Comparison of ENCODE assay signal across 8 cellular contexts in the genomic region with DNA sequence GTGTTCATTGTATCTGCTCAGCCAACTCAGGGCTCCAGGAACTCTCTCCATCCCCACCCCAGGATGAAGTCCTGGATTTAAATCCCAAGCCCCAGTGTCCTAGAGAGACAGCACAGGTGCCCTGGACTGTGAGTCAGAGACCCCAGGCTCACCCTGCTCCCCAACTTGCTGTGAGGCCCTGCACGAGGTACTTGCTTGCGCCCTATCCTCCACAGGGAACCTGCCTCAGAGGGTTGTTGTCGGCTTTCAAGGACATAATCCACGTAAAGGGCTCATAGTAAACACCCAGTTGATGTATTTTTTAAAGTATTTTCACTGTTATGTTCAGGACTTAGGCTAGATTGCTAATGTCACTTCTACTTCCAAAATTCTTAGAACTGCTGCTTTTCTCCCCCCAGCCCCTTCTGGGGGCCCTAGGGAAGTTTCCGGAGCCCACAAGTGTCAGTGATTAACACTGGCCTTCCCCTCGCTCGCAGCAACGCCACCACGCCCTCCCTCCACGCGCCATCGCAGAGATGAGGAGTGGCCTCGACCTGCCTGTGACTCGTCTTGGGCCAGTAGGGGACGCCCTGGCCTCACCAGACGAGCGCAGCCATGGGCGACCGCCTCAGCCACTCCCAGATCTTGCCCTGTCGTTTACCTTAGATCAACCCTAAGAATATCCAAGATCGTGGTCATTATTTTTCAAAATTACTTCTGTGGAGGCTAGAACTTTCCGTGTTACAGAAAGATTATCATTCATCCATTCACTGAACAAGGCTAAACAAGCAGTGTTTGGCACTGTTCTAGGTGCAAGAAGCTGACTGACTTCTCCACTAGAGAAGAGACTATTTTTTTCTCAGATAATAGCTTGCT. TPM values are rescaled to one million over a fixed set of nuclear protein-coding genes. Genes with fewer than 3 reads are reported as not detected.
DNase-seq lines count a peak whose midpoint lies in the region; ATAC-seq, FAIRE-seq and TF ChIP-seq lines count a peak whose summit lies in the region.

No MANE protein-coding gene starts in this region.

- H4K8ac ChIP-seq in H1 (ENCODE audit: extremely low read depth, insufficient read depth, low read length) = peak overlapping the region; percentile 53; the same call in 1 of the 2 replicates

- peak overlapping the region; percentile 56 for H3K27ac ChIP-seq in CD4-positive, CD25-positive, alpha-beta regulatory T cell (ENCODE audit: insufficient read depth, low read length, poor library complexity, severe bottlenecking)
- no peak overlapping the region for H3K27ac ChIP-seq in H1 (ENCODE audit: low read depth, low read length)

- intact Hi-C loops in activated CD8-positive, alpha-beta T cell treated with anti-CD3 and anti-CD28 coated beads for 36 hours (cut with micrococcal nuclease) = loop anchor here (1.0 to 5.0 kb wide), 3 partner anchors 62 to 229 kb away; partner anchors contain the start of gene BUB1B

- no peak overlapping the region for H2AK5ac ChIP-seq in H1 (ENCODE audit: low read depth, low read length)

- ATAC-seq in CD4-positive, CD25-positive, alpha-beta regulatory T cell (ENCODE audit: low read depth in 2 of 2) = peak; percentile 82 to 88
- ATAC-seq in GM19395 (IDR thresholded peaks at IDR 0.05; ENCODE audit: unreplicated experiment) = peak; percentile 72
- peak; percentile 74 for ATAC-seq in HG03520 (IDR thresholded peaks at IDR 0.05; ENCODE audit: unreplicated experiment)
- peak; percentile 85 for ATAC-seq in activated CD8-positive, alpha-beta T cell treated with anti-CD3 and anti-CD28 coated beads for 36 hours

- peak; percentile 70 to 87 (median 78) for DNase-seq in CD4-positive, CD25-positive, alpha-beta regulatory T cell
- DNase-seq in NCI-H748 (lab: John Stamatoyannopoulos, UW; ENCODE audit: unreplicated experiment) (peak; percentile 81), H1 (ENCODE audit: low read depth in 1 of 2, low spot score in 2 of 2) (peak in 1 of 2 experiments; percentile 86), midbrain (lab: John Stamatoyannopoulos, UW) (peak; percentile 79)
- peak; percentile 95 for DNase-seq in activated CD8-positive, alpha-beta T cell treated with anti-CD3 and anti-CD28 coated beads for 36 hours
- peak; percentile 86 for DNase-seq in stimulated activated CD8-positive, alpha-beta memory T cell treated with anti-CD3 and anti-CD28 coated beads, Interleukin-15, amount 100 ng/mL, for 48 hours (ENCODE audit: low read depth in 2 of 2)

- no peak for TF ChIP-seq POLR2A in H1 (IDR thresholded peaks at IDR 0.05; ENCODE audit: control extremely low read depth in 1 of 2, low read depth in 2 of 2, low read length in 2 of 2)

- H3K27me3 Mint-ChIP-seq in CD4-positive, CD25-positive, alpha-beta regulatory T cell = no peaks in the 10 kb centered on the region
- H3K27me3 Mint-ChIP-seq in activated CD8-positive, alpha-beta T cell treated with anti-CD3 and anti-CD28 coated beads for 36 hours = no peaks in the 10 kb centered on the region

- no peak overlapping the region for H3K18ac ChIP-seq in H1 (ENCODE audit: extremely low read depth, low read length)

- H3K27me3 ChIP-seq in CD4-positive, CD25-positive, alpha-beta regulatory T cell (ENCODE audit: control insufficient read depth, insufficient read depth, low read length) = no peaks in the 10 kb centered on the region
- no peaks in the 10 kb centered on the region for H3K27me3 ChIP-seq in H1 (replicated peaks in 1 of 4; ENCODE audit: control insufficient read depth in 3 of 4, extremely low read depth in 1 of 4, insufficient read depth in 3 of 4, low read length in 3 of 4)

- no peak overlapping the region for H2BK20ac ChIP-seq in H1 (ENCODE audit: low read length)

- H3K79me1 ChIP-seq in H1 (ENCODE audit: low read depth, low read length) = no peaks in the 10 kb centered on the region

- H3K9me3 Mint-ChIP-seq in CD4-positive, CD25-positive, alpha-beta regulatory T cell = no peaks in the 10 kb centered on the region
- no peaks in the 10 kb centered on the region for H3K9me3 Mint-ChIP-seq in activated CD8-positive, alpha-beta T cell treated with anti-CD3 and anti-CD28 coated beads for 36 hours

- WGBS in H1 (ENCODE audit: extremely low coverage in 1 of 2, insufficient coverage in 1 of 2, insufficient read length in 1 of 2, insufficient replicate concordance in 2 of 2, low coverage in 1 of 2, low lambda C conversion rate in 2 of 2, missing lambda C conversion rate in 1 of 2), 2 experiments = 12% methylated on average over 22 of the region's 22 CpGs; no CpG with 5 or more reads in 1 of the 2 experiments

- peaks cover 0 to 2% of the 10 kb centered on the region in 2 experiments for H4K20me1 ChIP-seq in H1 (replicated peaks in 1 of 2; ENCODE audit: control insufficient read depth in 1 of 2, insufficient read depth in 2 of 2, low read length in 2 of 2)

- no peaks in the 10 kb centered on the region for H3K36me3 ChIP-seq in CD4-positive, CD25-positive, alpha-beta regulatory T cell (ENCODE audit: control insufficient read depth, insufficient read depth, low read length)
- H3K36me3 ChIP-seq in H1 (ENCODE audit: control insufficient read depth in 2 of 4, insufficient read depth in 4 of 4, low read length in 3 of 4) = no peaks in the 10 kb centered on the region

- H2BK5ac ChIP-seq in H1 (ENCODE audit: low read depth, low read length) = no peak overlapping the region

- CTCF ChIA-PET in activated CD8-positive, alpha-beta T cell treated with anti-CD3 and anti-CD28 coated beads for 36 hours (lab: Charles Lee) = interaction anchor here (0.7 to 8.1 kb wide), 46 partner anchors 8 to 327 kb away, joined by 3 to 198 read pairs (median 4); partner anchors contain the start of genes BMF and BUB1B
- CTCF ChIA-PET in H1 (lab: Charles Lee; ENCODE audit: partially characterized antibody) = interaction anchor here (0.6 to 21.9 kb wide), 48 partner anchors 8 to 310 kb away, joined by 3 to 406 read pairs (median 6); partner anchors contain the start of genes BMF, BUB1B and GPR176

- no peak overlapping the region for H2BK12ac ChIP-seq in H1 (ENCODE audit: low read depth, low read length)

- no peak overlapping the region for H3K56ac ChIP-seq in H1 (replicated peaks; ENCODE audit: insufficient read length, low read depth, low read length)

- TF ChIP-seq EP300 in H1 (IDR thresholded peaks at IDR 0.05; ENCODE audit: borderline replicate concordance in 1 of 2, low read depth in 2 of 2, low read length in 2 of 2) = no peak

- no peak overlapping the region for H2BK120ac ChIP-seq in H1 (replicated peaks; ENCODE audit: low read depth, low read length)

- peak overlapping the region; percentile 42 for H3K4me3 ChIP-seq in CD4-positive, CD25-positive, alpha-beta regulatory T cell (ENCODE audit: low read depth, low read length)
- H3K4me3 ChIP-seq in H1 (ENCODE audit: extremely low read depth in 1 of 4, insufficient read depth in 2 of 4, low read depth in 3 of 4, low read length in 4 of 4) = peak overlapping the region in 1 of 4 experiments; percentile 46; a peak in 2 of 8 replicates

- no peaks in the 10 kb centered on the region for H3K36me3 Mint-ChIP-seq in CD4-positive, CD25-positive, alpha-beta regulatory T cell
- H3K36me3 Mint-ChIP-seq in activated CD8-positive, alpha-beta T cell treated with anti-CD3 and anti-CD28 coated beads for 36 hours (ENCODE audit: low read depth) = peaks cover 16% of the 10 kb centered on the region

- H3K4me1 ChIP-seq in CD4-positive, CD25-positive, alpha-beta regulatory T cell (ENCODE audit: control insufficient read depth, insufficient read depth, low read length, poor library complexity, severe bottlenecking) = peaks cover 53% of the 10 kb centered on the region
- peaks cover 0 to 11% (median 6%) of the 10 kb centered on the region in 4 experiments; a peak in 6 of 7 replicates for H3K4me1 ChIP-seq in H1 (replicated peaks in 1 of 4; ENCODE audit: control insufficient read depth in 3 of 4, insufficient read depth in 4 of 4, low read length in 3 of 4)

- peaks cover 13 to 69% (median 42%) of the 10 kb centered on the region in 4 donors for H3K4me1 Mint-ChIP-seq in CD4-positive, CD25-positive, alpha-beta regulatory T cell
- H3K4me1 Mint-ChIP-seq in activated CD8-positive, alpha-beta T cell treated with anti-CD3 and anti-CD28 coated beads for 36 hours (ENCODE audit: low read depth) = peaks cover 85% of the 10 kb centered on the region

- no peak overlapping the region for H3K14ac ChIP-seq in H1 (ENCODE audit: insufficient read length)

- peak; percentile 96 for TF ChIP-seq CTCF in activated CD8-positive, alpha-beta T cell treated with anti-CD3 and anti-CD28 coated beads for 36 hours (IDR thresholded peaks at IDR 0.05)
- peak; percentile 92 to 97 (median 97) for TF ChIP-seq CTCF in H1 (IDR thresholded peaks at IDR 0.05; ENCODE audit: control extremely low read depth in 1 of 3, insufficient read depth in 1 of 3, low read depth in 1 of 3, low read length in 3 of 3)

- peak overlapping the region; percentile 39 to 75 (median 68) for H3K4me3 Mint-ChIP-seq in CD4-positive, CD25-positive, alpha-beta regulatory T cell
- peak overlapping the region; percentile 9 for H3K4me3 Mint-ChIP-seq in activated CD8-positive, alpha-beta T cell treated with anti-CD3 and anti-CD28 coated beads for 36 hours

- no peaks in the 10 kb centered on the region for H3K23me2 ChIP-seq in H1 (ENCODE audit: low read depth, low read length)

- H3K23ac ChIP-seq in H1 (ENCODE audit: insufficient read length) = no peak overlapping the region

- H3K4me2 ChIP-seq in H1 (ENCODE audit: insufficient read depth in 1 of 2, low read depth in 2 of 2, low read length in 2 of 2) = peak overlapping the region in 1 of 2 experiments; percentile 62; a peak in 3 of 4 replicates

- H3K27ac Mint-ChIP-seq in CD4-positive, CD25-positive, alpha-beta regulatory T cell = peak overlapping the region; percentile 70 to 92 (median 87)
- peak overlapping the region; percentile 85 for H3K27ac Mint-ChIP-seq in activated CD8-positive, alpha-beta T cell treated with anti-CD3 and anti-CD28 coated beads for 36 hours

- H3K9ac ChIP-seq in H1 (replicated peaks in 1 of 4; ENCODE audit: extremely low read depth in 1 of 4, low read depth in 3 of 4, low read length in 3 of 4) = no peak overlapping the region; a peak in 1 of 7 replicates

- H4K5ac ChIP-seq in H1 (ENCODE audit: insufficient read length, low read depth, low read length) = no peak overlapping the region

- H4K91ac ChIP-seq in H1 (replicated peaks; ENCODE audit: insufficient read length, low read length) = no peak overlapping the region

- H3K9me3 ChIP-seq in CD4-positive, CD25-positive, alpha-beta regulatory T cell (ENCODE audit: control insufficient read depth in 2 of 2, low read length in 2 of 2) = no peaks in the 10 kb centered on the region
- no peaks in the 10 kb centered on the region for H3K9me3 ChIP-seq in H1 (ENCODE audit: insufficient read depth in 2 of 2, low read depth in 1 of 2, low read length in 1 of 2)

- H3K4ac ChIP-seq in H1 (replicated peaks; ENCODE audit: insufficient read length, low read depth, low read length) = no peak overlapping the region

- no peaks in the 10 kb centered on the region for H3K79me2 ChIP-seq in H1 (ENCODE audit: control insufficient read depth in 1 of 2, insufficient read depth in 2 of 2, low read length in 2 of 2)

- peak; percentile 98 to 99 for TF ChIP-seq RAD21 in H1 (IDR thresholded peaks at IDR 0.05 in 1 of 2, conservative IDR thresholded peaks at IDR 0.05 in 1 of 2; ENCODE audit: low read depth in 2 of 2, low read length in 2 of 2)

- FAIRE-seq in H1 (lab: Jason Lieb, UNC) = no peak

- H2BK15ac ChIP-seq in H1 (ENCODE audit: low read length) = no peak overlapping the region

- no peak overlapping the region for H2AFZ ChIP-seq in H1 (ENCODE audit: low read length)

- POLR2A ChIA-PET in activated CD8-positive, alpha-beta T cell treated with anti-CD3 and anti-CD28 coated beads for 36 hours (lab: Charles Lee) = interaction anchor here (1.1 to 1.4 kb wide), 5 partner anchors 10 to 71 kb away, joined by 3 to 4 read pairs (median 3); no protein-coding TSS in a partner anchor
- POLR2A ChIA-PET in H1 (lab: Charles Lee; ENCODE audit: partially characterized antibody) = interaction anchor here (0.9 to 1.6 kb wide), 9 partner anchors 15 to 186 kb away, joined by 3 to 11 read pairs (median 3); partner anchors contain the start of gene BUB1B

RNA-seq across cellular contexts. Expression of gene SRP14, which starts 6.0 kb away (rescaled TPM):
- 128 TPM for total RNA-seq in CD4-positive, CD25-positive, alpha-beta regulatory T cell
- polyA plus RNA-seq in CD4-positive, CD25-positive, alpha-beta regulatory T cell = 100 to 1,000 TPM; 800 to 928 (median 868) TPM
- total RNA-seq in activated CD8-positive, alpha-beta T cell treated with anti-CD3 and anti-CD28 coated beads for 36 hours = 100 to 1,000 TPM; 147 to 152 TPM
- 180 and 186 TPM in 2 replicates for total RNA-seq in H1 (2021; fragmentation: NEBNext Ultra II Directional; extraction: Animal tissue kit (Norgen Biotek cat#: 25700))
- 121 and 223 TPM in 2 replicates for polyA plus RNA-seq in H1 (2011; rRNA removed)
- 315 TPM for polyA plus RNA-seq in H1 (2011; cell fraction: cytosol; rRNA removed)
- polyA plus RNA-seq in H1 (2011; cell fraction: nucleus; rRNA removed) = 77.6 TPM
- 220 to 294 TPM (median 265 TPM) in 4 replicates for polyA plus RNA-seq in H1 (2012, experiment 1 of 2)
- polyA plus RNA-seq in H1 (2012, experiment 2 of 2) = 56.5 TPM
- 426 TPM for polyA plus RNA-seq in H1 (2013, experiment 1 of 2)
- polyA plus RNA-seq in H1 (2013, experiment 2 of 2) = 449 TPM
- 60.9 and 61.3 TPM in 2 replicates for polyA minus RNA-seq in H1 (2011; rRNA and poly(A)+ RNA removed)
- polyA minus RNA-seq in H1 (2011; cell fraction: cytosol; rRNA and poly(A)+ RNA removed) = 75.2 TPM
- polyA minus RNA-seq in H1 (2011; cell fraction: nucleus; rRNA and poly(A)+ RNA removed) = 50.3 TPM
